Comparison of ENCODE assay signal across 10 cellular contexts in genomic region chr3:178518660-178519396, GRCh38.
DNase-seq lines count a peak whose midpoint lies in the region; ATAC-seq and TF ChIP-seq lines count a peak whose summit lies in the region.
"Had no signal": no experiment of that assay in that cellular context is flagged by ENCODE, and none has a peak within 500 bp of the region (broad histone marks: within the 10 kb centered on the region; RNA-seq: fewer than 3 reads in every experiment).

No MANE protein-coding gene starts in this region.

- H3K27me3 Mint-ChIP-seq in nephron (ENCODE audit: low read depth), result no peaks in the 10 kb centered on the region

- H3K4me1 Mint-ChIP-seq in nephron, result peaks cover 21% of the 10 kb centered on the region
- H3K4me1 Mint-ChIP-seq: H9 had no signal

- DNase-seq in DMS 273 (lab: John Stamatoyannopoulos, UW; ENCODE audit: unreplicated experiment), result peak; percentile 23
- DNase-seq in DMS 273 treated with DMSO at 0.1 percent for 48 hours (lab: John Stamatoyannopoulos, UW), result no peak
- peak; percentile 57 for DNase-seq in HCEC 1CT
- no peak for DNase-seq in cortex of kidney (lab: John Stamatoyannopoulos, UW)
- DNase-seq in 8988T, result no peak
- no peak for DNase-seq in stimulated activated CD4-positive, alpha-beta T cell treated with anti-CD3 and anti-CD28 coated beads, Interleukin-4, amount 100 ng/mL, for 24 hours
- DNase-seq: H9 had no signal

- no peaks in the 10 kb centered on the region for H3K36me3 Mint-ChIP-seq in nephron (ENCODE audit: low read depth)

- ATAC-seq in HG03565 (IDR thresholded peaks at IDR 0.05; ENCODE audit: unreplicated experiment), result peak; percentile 81
- ATAC-seq: left lobe of liver had no signal

- no peak overlapping the region for H3K4me3 Mint-ChIP-seq in nephron
- H3K4me3 Mint-ChIP-seq: H9 had no signal

- H3K9me3 Mint-ChIP-seq in nephron, result no peaks in the 10 kb centered on the region
- H3K9me3 Mint-ChIP-seq: H9 had no signal

- TF ChIP-seq CTCF in nephron (IDR thresholded peaks at IDR 0.05; ENCODE audit: unreplicated experiment in 3 of 3), result no peak

- peak overlapping the region in 2 of 3 experiments; percentile 9 to 23 for H3K27ac Mint-ChIP-seq in nephron
- H3K27ac Mint-ChIP-seq: H9 had no signal

Comparison
In these comparisons a context has a peak if more than half of its experiments do, and no peak if none do; other contexts are left out.
1. DNase-seq: peak in DMS 273 (single experiment) and HCEC 1CT (single experiment); none in DMS 273 treated with DMSO at 0.1 percent for 48 hours (single experiment), cortex of kidney (single experiment), 8988T (single experiment) and stimulated activated CD4-positive, alpha-beta T cell treated with anti-CD3 and anti-CD28 coated beads, Interleukin-4, amount 100 ng/mL, for 24 hours (single experiment).